8 cellular contexts compared by ENCODE assay signal in the genomic region with DNA sequence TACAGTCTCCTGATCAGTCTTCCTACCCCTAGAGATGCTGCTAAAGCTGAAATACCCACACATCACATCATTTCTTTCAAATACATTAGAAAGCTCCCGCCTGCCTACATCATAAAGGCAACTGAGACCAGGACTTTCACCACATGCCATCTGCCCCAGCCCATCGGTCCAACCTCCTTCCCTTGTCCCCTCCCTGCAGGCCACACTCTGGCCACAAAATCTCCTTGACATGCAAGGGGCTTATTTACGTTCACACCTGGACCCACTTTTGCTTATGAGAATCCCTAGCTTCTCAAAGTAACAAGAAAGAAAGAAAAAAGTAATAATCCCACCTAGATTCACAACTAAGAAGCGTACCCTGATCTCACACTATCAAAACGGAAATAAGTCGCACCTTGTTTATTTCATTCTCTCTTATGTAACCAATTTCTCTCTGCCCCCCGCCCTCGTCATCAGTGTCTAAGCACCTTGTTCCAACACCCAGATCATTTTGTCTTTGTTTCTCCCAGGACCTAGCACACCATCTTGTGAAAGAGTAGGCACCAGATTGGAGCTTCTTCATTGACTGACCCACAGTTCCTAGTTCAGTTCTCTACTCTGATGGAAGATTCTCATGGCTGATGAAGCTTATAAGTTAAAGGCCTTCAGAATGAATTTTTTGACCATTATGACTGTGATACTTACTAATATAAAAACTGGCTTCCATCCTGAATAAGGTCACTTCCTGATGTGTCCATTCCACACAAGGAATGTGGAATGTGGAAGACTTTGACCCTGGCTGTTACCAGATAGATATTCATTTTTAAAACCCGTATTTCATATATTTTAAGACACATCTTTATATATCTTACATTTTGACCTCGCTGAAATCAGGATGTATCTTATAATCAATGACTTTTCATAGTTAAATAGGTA. TPM values are rescaled to one million over a fixed set of nuclear protein-coding genes. Genes with fewer than 3 reads are reported as not detected.
DNase-seq lines count a peak whose midpoint lies in the region; ATAC-seq, FAIRE-seq and TF ChIP-seq lines count a peak whose summit lies in the region.
"Had no signal": no experiment of that assay in that cellular context is flagged by ENCODE, and none has a peak within 500 bp of the region (broad histone marks: within the 10 kb centered on the region; RNA-seq: fewer than 3 reads in every experiment).

No MANE protein-coding gene starts in this region.

- peak overlapping the region; percentile 79 for H3K4me2 ChIP-seq in HepG2 (ENCODE audit: low read depth, low read length)

- H3K79me2 ChIP-seq in HepG2 (ENCODE audit: insufficient read depth, low read length): peaks cover 2% of the 10 kb centered on the region

- H2AFZ ChIP-seq in HepG2 (ENCODE audit: low read length): no peak overlapping the region

- TF ChIP-seq POLR2A in HepG2 (IDR thresholded peaks at IDR 0.05; ENCODE audit: insufficient read depth in 1 of 2, low read depth in 2 of 2, low read length in 2 of 2): no peak
- no peak for TF ChIP-seq POLR2A in suprapubic skin (IDR thresholded peaks at IDR 0.05)

- H3K27me3 ChIP-seq in adipocyte (replicated peaks; ENCODE audit: control insufficient read depth, insufficient read depth, low read length) (no peaks in the 10 kb centered on the region), HepG2 (ENCODE audit: control insufficient read depth in 1 of 2, insufficient read depth in 2 of 2, low read length in 2 of 2) (no peaks in the 10 kb centered on the region), suprapubic skin (no peaks in the 10 kb centered on the region)

- TF ChIP-seq RAD21 in HepG2 (CRISPR knock-in tag; IDR thresholded peaks at IDR 0.05): no peak

- H3K4me1 ChIP-seq in adipocyte (ENCODE audit: control insufficient read depth, insufficient read depth, low read length): peaks cover 42% of the 10 kb centered on the region
- H3K4me1 ChIP-seq in HepG2 (ENCODE audit: insufficient read depth, low read length): peaks cover 70% of the 10 kb centered on the region
- H3K4me1 ChIP-seq in suprapubic skin: peaks cover 26% of the 10 kb centered on the region

- ATAC-seq in HepG2 (no peak; the same call in 1 of the 3 replicates), HG02759 (IDR thresholded peaks at IDR 0.05; ENCODE audit: unreplicated experiment) (no peak), HG03196 (IDR thresholded peaks at IDR 0.05; ENCODE audit: unreplicated experiment) (no peak)

- H4K20me1 ChIP-seq in HepG2 (ENCODE audit: insufficient read depth, low read length): no peaks in the 10 kb centered on the region

- H3K4me3 Mint-ChIP-seq in IgD-negative memory B cell: no peak overlapping the region

- peaks cover 6 to 13% (median 9%) of the 10 kb centered on the region in 3 donors for H3K4me1 Mint-ChIP-seq in IgD-negative memory B cell

- H3K27ac ChIP-seq in HepG2 (ENCODE audit: extremely low read length, insufficient read depth, low read length) (peak overlapping the region; percentile 91), suprapubic skin (peak overlapping the region; percentile 49)

- WGBS in HepG2 (ENCODE audit: low lambda C conversion rate): 82% methylated on average over 10 of the region's 10 CpGs
- WGBS in suprapubic skin: 91% methylated on average over 10 of the region's 10 CpGs

- no peak for TF ChIP-seq EP300 in HepG2 (IDR thresholded peaks at IDR 0.05; ENCODE audit: low read depth in 2 of 2, low read length in 2 of 2)
- no peak for TF ChIP-seq EP300 in HepG2 (CRISPR knock-in tag; IDR thresholded peaks at IDR 0.05; ENCODE audit: borderline replicate concordance)
- TF ChIP-seq EP300 in suprapubic skin (IDR thresholded peaks at IDR 0.05): no peak

- TF ChIP-seq CTCF in HepG2 (CRISPR knock-in tag; IDR thresholded peaks at IDR 0.05) (no peak), suprapubic skin (IDR thresholded peaks at IDR 0.05) (no peak)

- H3K4me3 ChIP-seq in adipocyte (ENCODE audit: low read length): peak overlapping the region; percentile 30
- peak overlapping the region in 1 of 3 experiments; percentile 33; a peak in 2 of 6 replicates for H3K4me3 ChIP-seq in HepG2 (replicated peaks in 1 of 3; ENCODE audit: insufficient read depth in 1 of 3, low read depth in 2 of 3, low read length in 3 of 3)
- H3K4me3 ChIP-seq in suprapubic skin: no peak overlapping the region

- no peaks in the 10 kb centered on the region for H3K27me3 Mint-ChIP-seq in IgD-negative memory B cell

- H3K9me3 ChIP-seq in adipocyte (ENCODE audit: control insufficient read depth, low read length): no peaks in the 10 kb centered on the region
- H3K9me3 ChIP-seq in HepG2 (ENCODE audit: low read length): no peaks in the 10 kb centered on the region
- no peaks in the 10 kb centered on the region for H3K9me3 ChIP-seq in suprapubic skin

- no peaks in the 10 kb centered on the region for H3K9me3 Mint-ChIP-seq in IgD-negative memory B cell

- peak overlapping the region; percentile 58 for H3K9ac ChIP-seq in adipocyte (ENCODE audit: low read length)
- peak overlapping the region; percentile 64 for H3K9ac ChIP-seq in HepG2 (ENCODE audit: insufficient read depth, low read depth, low read length)

- no TSS peak for BruUV-seq in HepG2 (replicated peaks; lab: Mats Ljungman, UMichigan)

- CTCF ChIA-PET in HepG2 (lab: Yijun Ruan, JAX; ENCODE audit: low intra/inter-chr PET ratio, low total read pairs): no interaction called here

- peaks cover 14% of the 10 kb centered on the region for H3K36me3 Mint-ChIP-seq in IgD-negative memory B cell

- POLR2A ChIA-PET in HepG2 (lab: Yijun Ruan, JAX): interaction anchor here (1.0 to 1.9 kb wide), 5 partner anchors 9 to 68 kb away, joined by 3 to 5 read pairs (median 4); a partner anchor contains a TSS

- peak overlapping the region in 2 of 3 donors; percentile 11 to 43 for H3K27ac Mint-ChIP-seq in IgD-negative memory B cell

- no peak for FAIRE-seq in HepG2 (lab: Jason Lieb, UNC)

- in situ Hi-C loops in HepG2 (cut with HindIII; ENCODE audit: extremely low pct_ligation_motif_present, low pct_unique_long_range_greater_than_20kb): no loop called here

- peaks cover 30% of the 10 kb centered on the region for H3K36me3 ChIP-seq in adipocyte (ENCODE audit: control insufficient read depth, insufficient read depth, low read length, severe bottlenecking)
- peaks cover 4 to 14% of the 10 kb centered on the region in 2 experiments; a peak in 3 of 5 replicates for H3K36me3 ChIP-seq in HepG2 (replicated peaks in 1 of 2; ENCODE audit: control insufficient read depth in 1 of 2, insufficient read depth in 2 of 2, low read length in 2 of 2)
- H3K36me3 ChIP-seq in suprapubic skin: peaks cover 29% of the 10 kb centered on the region

- DNase-seq in adipocyte (ENCODE audit: low read depth) (no peak), HepG2 (ENCODE audit: low spot score) (peak; percentile 40), suprapubic skin (ENCODE audit: low spot score in 2 of 2) (no peak), mesenteric fat pad (ENCODE audit: low spot score) (no peak)
- DNase-seq: NCI-H748 treated with DMSO at 0.1 percent for 48 hours had no signal

- intact Hi-C loops in HepG2 (cut with micrococcal nuclease; ENCODE audit: unreplicated experiment): loop anchor here (2.0 kb wide), 2 partner anchors 19 to 37 kb away; a partner anchor contains a TSS

RNA-seq across cellular contexts. Expression of a gene that starts 7.7 kb away (rescaled TPM):
- 4.5 TPM for polyA plus RNA-seq in IgD-negative memory B cell
- 31.0 and 39.5 TPM in 2 replicates for total RNA-seq in HepG2 (2016; rRNA removed; fragmentation: Illumina TruSeq; extraction: Trizol)
- total RNA-seq in HepG2 (2016; cell fraction: cytosol; rRNA removed; fragmentation: Illumina TruSeq; extraction: Trizol; ENCODE audit: low read depth): 58.3 and 64.9 TPM in 2 replicates
- total RNA-seq in HepG2 (2016; cell fraction: insoluble cytoplasmic fraction; rRNA removed; fragmentation: Illumina TruSeq; extraction: Trizol): 32.3 and 33.3 TPM in 2 replicates
- total RNA-seq in HepG2 (2016; cell fraction: membrane; rRNA removed; fragmentation: Illumina TruSeq; extraction: Trizol): 113 and 119 TPM in 2 replicates
- total RNA-seq in HepG2 (2016; cell fraction: nucleus; rRNA removed; fragmentation: Illumina TruSeq; extraction: Trizol): 17.3 and 21.7 TPM in 2 replicates
- 76.5 and 82.8 TPM in 2 replicates for polyA plus RNA-seq in HepG2 (2011; rRNA removed)
- 90.5 and 92.1 TPM in 2 replicates for polyA plus RNA-seq in HepG2 (2011; cell fraction: cytosol; rRNA removed)
- polyA plus RNA-seq in HepG2 (2011; cell fraction: nucleus; rRNA removed): 33.9 and 37.1 TPM in 2 replicates
- polyA plus RNA-seq in HepG2 (2012): 39.1 and 50.3 TPM in 2 replicates
- 108 and 109 TPM in 2 replicates for polyA plus RNA-seq in HepG2 (2016; cell fraction: cytosol; fragmentation: Illumina TruSeq; extraction: Trizol; ENCODE audit: low read depth)
- polyA plus RNA-seq in HepG2 (2016; cell fraction: insoluble cytoplasmic fraction; fragmentation: Illumina TruSeq; extraction: Trizol; ENCODE audit: low read depth): 32.4 and 39.7 TPM in 2 replicates
- 111 and 130 TPM in 2 replicates for polyA plus RNA-seq in HepG2 (2016; cell fraction: membrane; fragmentation: Illumina TruSeq; extraction: Trizol; ENCODE audit: low read depth)
- polyA plus RNA-seq in HepG2 (2016; cell fraction: nucleus; fragmentation: Illumina TruSeq; extraction: Trizol; ENCODE audit: insufficient read depth, low read depth): 25.3 and 27.6 TPM in 2 replicates
- polyA minus RNA-seq in HepG2 (2011; rRNA and poly(A)+ RNA removed; ENCODE audit: low replicate concordance): 192 and 280 TPM in 2 replicates
- polyA minus RNA-seq in HepG2 (2011; cell fraction: cytosol; rRNA and poly(A)+ RNA removed): 89.2 and 103 TPM in 2 replicates
- polyA minus RNA-seq in HepG2 (2011; cell fraction: nucleus; rRNA and poly(A)+ RNA removed): 50.3 and 54.8 TPM in 2 replicates
- total RNA-seq in suprapubic skin: 10 to 100 TPM; 46.0 to 74.3 (median 60.7) TPM
- total RNA-seq in mesenteric fat pad: 122 TPM

RNA-seq across cellular contexts. Expression of a gene that starts 36.8 kb away (rescaled TPM):
- polyA plus RNA-seq in IgD-negative memory B cell: 21.0 TPM
- total RNA-seq in HepG2 (2016; rRNA removed; fragmentation: Illumina TruSeq; extraction: Trizol): 51.4 and 66.2 TPM in 2 replicates
- 22.7 and 23.4 TPM in 2 replicates for total RNA-seq in HepG2 (2016; cell fraction: cytosol; rRNA removed; fragmentation: Illumina TruSeq; extraction: Trizol; ENCODE audit: low read depth)
- 53.2 and 65.5 TPM in 2 replicates for total RNA-seq in HepG2 (2016; cell fraction: insoluble cytoplasmic fraction; rRNA removed; fragmentation: Illumina TruSeq; extraction: Trizol)
- 26.8 and 27.2 TPM in 2 replicates for total RNA-seq in HepG2 (2016; cell fraction: membrane; rRNA removed; fragmentation: Illumina TruSeq; extraction: Trizol)
- 36.7 and 42.5 TPM in 2 replicates for total RNA-seq in HepG2 (2016; cell fraction: nucleus; rRNA removed; fragmentation: Illumina TruSeq; extraction: Trizol)
- 12.1 and 16.8 TPM in 2 replicates for polyA plus RNA-seq in HepG2 (2011; rRNA removed)
- 9.6 and 13.1 TPM in 2 replicates for polyA plus RNA-seq in HepG2 (2011; cell fraction: cytosol; rRNA removed)
- 14.0 and 22.1 TPM in 2 replicates for polyA plus RNA-seq in HepG2 (2011; cell fraction: nucleus; rRNA removed)
- 7.1 and 12.7 TPM in 2 replicates for polyA plus RNA-seq in HepG2 (2012)
- polyA plus RNA-seq in HepG2 (2016; cell fraction: cytosol; fragmentation: Illumina TruSeq; extraction: Trizol; ENCODE audit: low read depth): 9.8 and 11.9 TPM in 2 replicates
- polyA plus RNA-seq in HepG2 (2016; cell fraction: insoluble cytoplasmic fraction; fragmentation: Illumina TruSeq; extraction: Trizol; ENCODE audit: low read depth): 71.8 and 75.5 TPM in 2 replicates
- 18.4 and 19.2 TPM in 2 replicates for polyA plus RNA-seq in HepG2 (2016; cell fraction: membrane; fragmentation: Illumina TruSeq; extraction: Trizol; ENCODE audit: low read depth)
- 57.5 and 58.7 TPM in 2 replicates for polyA plus RNA-seq in HepG2 (2016; cell fraction: nucleus; fragmentation: Illumina TruSeq; extraction: Trizol; ENCODE audit: insufficient read depth, low read depth)
- 15.8 and 70.0 TPM in 2 replicates for polyA minus RNA-seq in HepG2 (2011; rRNA and poly(A)+ RNA removed; ENCODE audit: low replicate concordance)
- polyA minus RNA-seq in HepG2 (2011; cell fraction: cytosol; rRNA and poly(A)+ RNA removed): 9.1 and 12.9 TPM in 2 replicates
- polyA minus RNA-seq in HepG2 (2011; cell fraction: nucleus; rRNA and poly(A)+ RNA removed): 17.5 and 18.8 TPM in 2 replicates
- total RNA-seq in suprapubic skin: 10 to 100 TPM in 2 of 4 donors, 1 to 10 TPM in 2; 9.0 to 14.0 (median 10.7) TPM
- 5.7 TPM for total RNA-seq in mesenteric fat pad

RNA-seq across cellular contexts. Expression of a gene that starts 50.5 kb away (rescaled TPM):
- polyA plus RNA-seq in IgD-negative memory B cell (3.4 TPM), HepG2 (2011; rRNA removed) (25.6 and 28.6 TPM in 2 replicates)
- total RNA-seq in HepG2 (2016; rRNA removed; fragmentation: Illumina TruSeq; extraction: Trizol) (35.6 and 42.5 TPM in 2 replicates), suprapubic skin (10 to 100 TPM; 20.4 to 25.9 (median 23.6) TPM), mesenteric fat pad (22.4 TPM)
- 41.4 and 41.9 TPM in 2 replicates for total RNA-seq in HepG2 (2016; cell fraction: cytosol; rRNA removed; fragmentation: Illumina TruSeq; extraction: Trizol; ENCODE audit: low read depth)
- total RNA-seq in HepG2 (2016; cell fraction: insoluble cytoplasmic fraction; rRNA removed; fragmentation: Illumina TruSeq; extraction: Trizol): 29.0 and 43.3 TPM in 2 replicates
- total RNA-seq in HepG2 (2016; cell fraction: membrane; rRNA removed; fragmentation: Illumina TruSeq; extraction: Trizol): 61.2 and 66.1 TPM in 2 replicates
- total RNA-seq in HepG2 (2016; cell fraction: nucleus; rRNA removed; fragmentation: Illumina TruSeq; extraction: Trizol): 32.5 and 36.1 TPM in 2 replicates
- 14.4 and 18.0 TPM in 2 replicates for polyA plus RNA-seq in HepG2 (2011; cell fraction: cytosol; rRNA removed)
- 31.1 and 32.4 TPM in 2 replicates for polyA plus RNA-seq in HepG2 (2011; cell fraction: nucleus; rRNA removed)
- polyA plus RNA-seq in HepG2 (2012): 17.8 and 18.7 TPM in 2 replicates
- polyA plus RNA-seq in HepG2 (2016; cell fraction: cytosol; fragmentation: Illumina TruSeq; extraction: Trizol; ENCODE audit: low read depth): 37.2 and 39.4 TPM in 2 replicates
- 24.5 and 25.4 TPM in 2 replicates for polyA plus RNA-seq in HepG2 (2016; cell fraction: insoluble cytoplasmic fraction; fragmentation: Illumina TruSeq; extraction: Trizol; ENCODE audit: low read depth)
- polyA plus RNA-seq in HepG2 (2016; cell fraction: membrane; fragmentation: Illumina TruSeq; extraction: Trizol; ENCODE audit: low read depth): 41.6 and 46.3 TPM in 2 replicates
- polyA plus RNA-seq in HepG2 (2016; cell fraction: nucleus; fragmentation: Illumina TruSeq; extraction: Trizol; ENCODE audit: insufficient read depth, low read depth): 44.9 and 47.7 TPM in 2 replicates
- polyA minus RNA-seq in HepG2 (2011; rRNA and poly(A)+ RNA removed; ENCODE audit: low replicate concordance): 47.1 and 101 TPM in 2 replicates
- 10.2 and 11.3 TPM in 2 replicates for polyA minus RNA-seq in HepG2 (2011; cell fraction: cytosol; rRNA and poly(A)+ RNA removed)
- 40.0 and 44.4 TPM in 2 replicates for polyA minus RNA-seq in HepG2 (2011; cell fraction: nucleus; rRNA and poly(A)+ RNA removed)
